In genomic region chr3:139534992-139535879, GRCh38 we compare ENCODE assay signal across 1 cellular context.
TF ChIP-seq lines count a peak whose summit lies in the region.

No MANE protein-coding gene starts in this region.

TF ChIP-seq in WTC11, 78 proteins besides CTCF, POLR2A, EP300 and RAD21 (continued from another document):
- TF ChIP-seq, protein P1, sequence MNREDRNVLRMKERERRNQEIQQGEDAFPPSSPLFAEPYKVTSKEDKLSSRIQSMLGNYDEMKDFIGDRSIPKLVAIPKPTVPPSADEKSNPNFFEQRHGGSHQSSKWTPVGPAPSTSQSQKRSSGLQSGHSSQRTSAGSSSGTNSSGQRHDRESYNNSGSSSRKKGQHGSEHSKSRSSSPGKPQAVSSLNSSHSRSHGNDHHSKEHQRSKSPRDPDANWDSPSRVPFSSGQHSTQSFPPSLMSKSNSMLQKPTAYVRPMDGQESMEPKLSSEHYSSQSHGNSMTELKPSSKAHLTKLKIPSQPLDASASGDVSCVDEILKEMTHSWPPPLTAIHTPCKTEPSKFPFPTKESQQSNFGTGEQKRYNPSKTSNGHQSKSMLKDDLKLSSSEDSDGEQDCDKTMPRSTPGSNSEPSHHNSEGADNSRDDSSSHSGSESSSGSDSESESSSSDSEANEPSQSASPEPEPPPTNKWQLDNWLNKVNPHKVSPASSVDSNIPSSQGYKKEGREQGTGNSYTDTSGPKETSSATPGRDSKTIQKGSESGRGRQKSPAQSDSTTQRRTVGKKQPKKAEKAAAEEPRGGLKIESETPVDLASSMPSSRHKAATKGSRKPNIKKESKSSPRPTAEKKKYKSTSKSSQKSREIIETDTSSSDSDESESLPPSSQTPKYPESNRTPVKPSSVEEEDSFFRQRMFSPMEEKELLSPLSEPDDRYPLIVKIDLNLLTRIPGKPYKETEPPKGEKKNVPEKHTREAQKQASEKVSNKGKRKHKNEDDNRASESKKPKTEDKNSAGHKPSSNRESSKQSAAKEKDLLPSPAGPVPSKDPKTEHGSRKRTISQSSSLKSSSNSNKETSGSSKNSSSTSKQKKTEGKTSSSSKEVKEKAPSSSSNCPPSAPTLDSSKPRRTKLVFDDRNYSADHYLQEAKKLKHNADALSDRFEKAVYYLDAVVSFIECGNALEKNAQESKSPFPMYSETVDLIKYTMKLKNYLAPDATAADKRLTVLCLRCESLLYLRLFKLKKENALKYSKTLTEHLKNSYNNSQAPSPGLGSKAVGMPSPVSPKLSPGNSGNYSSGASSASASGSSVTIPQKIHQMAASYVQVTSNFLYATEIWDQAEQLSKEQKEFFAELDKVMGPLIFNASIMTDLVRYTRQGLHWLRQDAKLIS (CRISPR knock-in tag; IDR thresholded peaks at IDR 0.05; ENCODE audit: borderline replicate concordance) = no peak
- no peak for TF ChIP-seq ELF4 (CRISPR knock-in tag; IDR thresholded peaks at IDR 0.05; ENCODE audit: low read depth)
- TF ChIP-seq NFE2L1 (CRISPR knock-in tag; IDR thresholded peaks at IDR 0.05) = no peak
- no peak for TF ChIP-seq SMAD3 (CRISPR knock-in tag; IDR thresholded peaks at IDR 0.05; ENCODE audit: borderline replicate concordance)
- TF ChIP-seq, protein P2, sequence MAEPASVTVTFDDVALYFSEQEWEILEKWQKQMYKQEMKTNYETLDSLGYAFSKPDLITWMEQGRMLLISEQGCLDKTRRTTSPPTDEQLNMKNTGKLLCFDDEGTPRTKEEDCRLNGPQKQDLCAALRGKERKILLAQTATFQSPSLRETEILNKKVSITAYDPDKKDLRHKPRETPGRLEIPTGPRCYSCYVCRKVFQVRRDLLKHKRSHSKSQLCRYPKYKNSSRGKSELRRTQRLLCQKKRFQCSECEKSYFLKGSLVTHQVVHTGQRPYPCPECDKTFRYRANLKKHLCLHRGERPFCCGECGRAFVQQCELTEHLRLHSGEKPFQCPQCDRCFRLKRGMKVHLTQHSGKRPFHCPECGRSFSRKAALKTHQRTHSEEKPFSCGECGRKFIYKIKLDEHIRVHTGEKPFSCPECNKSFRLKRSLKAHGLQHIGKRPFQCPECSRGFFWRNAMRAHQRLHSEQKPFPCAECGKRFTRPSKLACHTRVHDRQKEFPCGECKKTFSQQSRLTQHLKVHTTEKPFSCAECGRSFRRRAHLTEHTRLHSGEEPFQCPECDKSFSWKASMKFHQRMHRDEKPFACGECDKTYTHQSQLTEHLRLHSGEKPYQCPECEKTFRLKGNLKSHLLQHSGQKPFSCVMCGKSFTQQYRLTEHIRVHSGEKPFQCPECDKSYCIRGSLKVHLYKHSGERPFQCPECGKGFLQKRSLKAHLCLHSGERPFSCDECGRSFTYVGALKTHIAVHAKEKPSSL (CRISPR knock-in tag; conservative IDR thresholded peaks at IDR 0.05) = no peak
- TF ChIP-seq RELA (CRISPR knock-in tag; IDR thresholded peaks at IDR 0.05; ENCODE audit: borderline replicate concordance) = no peak
- no peak for TF ChIP-seq FOXJ3 (CRISPR knock-in tag; IDR thresholded peaks at IDR 0.05; ENCODE audit: borderline replicate concordance)
TF ChIP-seq in WTC11: peak in this region for 0.
